In the genomic region with DNA sequence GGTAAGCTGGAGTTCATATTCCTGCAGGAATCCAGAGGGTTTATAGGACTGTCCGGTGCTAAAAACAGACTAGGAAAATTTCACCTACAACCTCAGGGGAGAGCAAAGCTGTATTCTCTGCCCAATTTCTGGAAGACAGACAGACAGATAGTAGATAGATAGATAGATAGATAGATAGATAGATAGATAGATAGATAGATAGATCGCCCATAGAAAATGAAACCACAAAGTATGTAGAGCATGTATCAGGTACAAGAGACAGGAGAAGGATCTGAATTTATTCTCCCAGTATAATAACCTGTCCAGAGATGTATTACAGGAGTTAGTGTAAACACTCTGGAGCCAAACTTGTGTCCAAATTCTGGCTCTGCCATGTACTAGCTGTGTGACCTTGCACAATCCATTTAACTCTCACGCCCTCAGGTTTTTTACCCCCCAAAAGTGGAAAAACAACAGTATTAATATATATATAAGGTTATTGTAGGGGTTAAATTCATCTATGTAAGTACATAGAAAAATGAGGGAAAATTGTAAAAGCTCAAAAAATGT, we compare ENCODE assay signal across 21 cellular contexts.
"Had no signal": no experiment of that assay in that cellular context is flagged by ENCODE, and none has a peak within 500 bp of the region (broad histone marks: within the 10 kb centered on the region; RNA-seq: fewer than 3 reads in every experiment).

No MANE protein-coding gene starts in this region.

- H3K9me3 ChIP-seq: ascending aorta, heart left ventricle, prostate gland, thyroid gland had no signal

- ATAC-seq: activated CD8-positive, alpha-beta T cell treated with anti-CD3 and anti-CD28 coated beads, Interleukin-2, amount 10 ng/mL, durations not matched to agents 7 days and 5 days; activated T-helper 17 cell treated with anti-CD3 and anti-CD28 coated beads, Interleukin-2, amount 50 U/mL, for 72 hours; esophagus mucosa; heart left ventricle; natural killer cell; T-cell had no signal

- H3K4me3 ChIP-seq: adrenal gland, ascending aorta, heart left ventricle, lung, prostate gland, thyroid gland had no signal

- DNase-seq: activated CD4-positive, alpha-beta T cell treated with anti-CD3 and anti-CD28 coated beads, Interleukin-2, amount 50 U/mL, for 1 hour; activated CD4-positive, CD25-positive, alpha-beta regulatory T cell treated with anti-CD3 and anti-CD28 coated beads, Interleukin-2, amount 50 U/mL, for 72 hours; activated CD8-positive, alpha-beta T cell treated with anti-CD3 and anti-CD28 coated beads, Interleukin-2, amount 10 ng/mL, durations not matched to agents 7 days and 5 days; adrenal gland; brain microvascular endothelial cell; central memory CD4-positive, alpha-beta T cell; effector memory CD4-positive, alpha-beta T cell; heart left ventricle; islet precursor cell; left cardiac atrium; natural killer cell; stimulated activated CD4-positive, alpha-beta T cell treated with anti-CD3 and anti-CD28 coated beads, Interleukin-4, amount 100 ng/mL, for 24 hours; stimulated activated naive CD4-positive, alpha-beta T cell treated with Interleukin-2 at 50 U/mL for 16 hours; T-cell; thyroid gland; WERI-Rb-1 had no signal

- H3K27me3 ChIP-seq: adrenal gland, ascending aorta, brain microvascular endothelial cell, heart left ventricle, thyroid gland had no signal

- H3K4me1 ChIP-seq: ascending aorta, prostate gland had no signal

- H3K27ac ChIP-seq: adrenal gland, ascending aorta, brain microvascular endothelial cell, prostate gland, thyroid gland, WERI-Rb-1 had no signal

- H3K36me3 ChIP-seq: adrenal gland, ascending aorta, brain microvascular endothelial cell, prostate gland, thyroid gland, WERI-Rb-1 had no signal
